In genomic region chr2:126825306-126825705, GRCh38 we compare ENCODE assay signal across 28 cellular contexts.
"Had no signal": no experiment of that assay in that cellular context is flagged by ENCODE, and none has a peak within 500 bp of the region (broad histone marks: within the 10 kb centered on the region; RNA-seq: fewer than 3 reads in every experiment).

No MANE protein-coding gene starts in this region.

- H3K27ac Mint-ChIP-seq: activated CD8-positive, alpha-beta memory T cell treated with anti-CD3 and anti-CD28 coated beads, Interleukin-2, amount 10 ng/mL, durations not matched to agents 7 days and 5 days; activated naive CD4-positive, alpha-beta T cell treated with anti-CD3 and anti-CD28 coated beads, Interleukin-2, amount 50 U/mL, for 72 hours; activated naive CD8-positive, alpha-beta T cell treated with anti-CD3 and anti-CD28 coated beads, Interleukin-2, amount 50 U/mL, for 24 hours had no signal

- H3K27ac ChIP-seq: ascending aorta, body of pancreas, Peyer's patch, RWPE1, SJCRH30, VCaP had no signal

- DNase-seq: activated CD4-positive, alpha-beta T cell treated with anti-CD3 and anti-CD28 coated beads, Interleukin-2, amount 50 U/mL, for 4 hours; activated CD4-positive, CD25-positive, alpha-beta regulatory T cell; activated CD8-positive, alpha-beta memory T cell treated with anti-CD3 and anti-CD28 coated beads, Interleukin-2, amount 10 ng/mL, durations not matched to agents 7 days and 5 days; activated effector memory CD4-positive, alpha-beta T cell treated with anti-CD3 and anti-CD28 coated beads, Interleukin-2, amount 50 U/mL, for 16 hours; activated naive CD4-positive, alpha-beta T cell treated with Interleukin-2 at 50 U/mL for 16 hours; activated naive CD8-positive, alpha-beta T cell treated with anti-CD3 and anti-CD28 coated beads, Interleukin-2, amount 50 U/mL, for 24 hours; activated T-cell treated with anti-CD3 and anti-CD28 coated beads, Interleukin-2, amount 50 U/mL, for 4 hours; amniotic stem cell; body of pancreas; Karpas-422; MM.1S; NCI-H1105; NCI-H1436; NCI-H187 treated with DMSO at 0.1 percent for 48 hours; NCI-H510A treated with DMSO at 0.1 percent for 48 hours; NCI-H69; NK-92 treated with Interleukin-12 subunit alpha and Interleukin-12 subunit beta, amount 100 ng/mL, for 24 hours; Peyer's patch; Right ventricle myocardium superior; SK-N-SH; T-helper 1 cell had no signal

- ATAC-seq: activated CD8-positive, alpha-beta memory T cell treated with anti-CD3 and anti-CD28 coated beads, Interleukin-2, amount 10 ng/mL, durations not matched to agents 7 days and 5 days; activated naive CD8-positive, alpha-beta T cell treated with anti-CD3 and anti-CD28 coated beads, Interleukin-2, amount 50 U/mL, for 24 hours; activated T-cell treated with anti-CD3 and anti-CD28 coated beads, Interleukin-2, amount 50 U/mL, for 4 hours; body of pancreas had no signal

- H3K4me1 Mint-ChIP-seq: activated CD8-positive, alpha-beta memory T cell treated with anti-CD3 and anti-CD28 coated beads, Interleukin-2, amount 10 ng/mL, durations not matched to agents 7 days and 5 days; activated naive CD8-positive, alpha-beta T cell treated with anti-CD3 and anti-CD28 coated beads, Interleukin-2, amount 50 U/mL, for 24 hours; central memory CD8-positive, alpha-beta T cell had no signal

- H3K27me3 ChIP-seq: ascending aorta, body of pancreas, Peyer's patch, SJCRH30 had no signal

- H3K4me1 ChIP-seq: ascending aorta, body of pancreas, Peyer's patch had no signal

- H3K9me3 Mint-ChIP-seq: activated naive CD4-positive, alpha-beta T cell treated with anti-CD3 and anti-CD28 coated beads, Interleukin-2, amount 50 U/mL, for 72 hours; activated naive CD8-positive, alpha-beta T cell treated with anti-CD3 and anti-CD28 coated beads, Interleukin-2, amount 50 U/mL, for 24 hours; activated T-cell treated with anti-CD3 and anti-CD28 coated beads, Interleukin-2, amount 50 U/mL, for 4 hours; central memory CD8-positive, alpha-beta T cell had no signal

- H3K4me3 Mint-ChIP-seq: activated CD8-positive, alpha-beta memory T cell treated with anti-CD3 and anti-CD28 coated beads, Interleukin-2, amount 10 ng/mL, durations not matched to agents 7 days and 5 days; activated naive CD8-positive, alpha-beta T cell treated with anti-CD3 and anti-CD28 coated beads, Interleukin-2, amount 50 U/mL, for 24 hours; activated T-cell treated with anti-CD3 and anti-CD28 coated beads, Interleukin-2, amount 50 U/mL, for 4 hours; central memory CD8-positive, alpha-beta T cell had no signal

- H3K36me3 ChIP-seq: ascending aorta, Peyer's patch, SJCRH30 had no signal

- H3K9me3 ChIP-seq: ascending aorta, body of pancreas, Peyer's patch, SJCRH30, SK-N-SH had no signal

- H3K36me3 Mint-ChIP-seq: activated CD8-positive, alpha-beta memory T cell treated with anti-CD3 and anti-CD28 coated beads, Interleukin-2, amount 10 ng/mL, durations not matched to agents 7 days and 5 days; activated naive CD4-positive, alpha-beta T cell treated with anti-CD3 and anti-CD28 coated beads, Interleukin-2, amount 50 U/mL, for 72 hours had no signal

- H3K4me3 ChIP-seq: ascending aorta, body of pancreas, K562, Peyer's patch, SJCRH30 had no signal
